ENCODE assay signal across 1 cellular context in the genomic region with DNA sequence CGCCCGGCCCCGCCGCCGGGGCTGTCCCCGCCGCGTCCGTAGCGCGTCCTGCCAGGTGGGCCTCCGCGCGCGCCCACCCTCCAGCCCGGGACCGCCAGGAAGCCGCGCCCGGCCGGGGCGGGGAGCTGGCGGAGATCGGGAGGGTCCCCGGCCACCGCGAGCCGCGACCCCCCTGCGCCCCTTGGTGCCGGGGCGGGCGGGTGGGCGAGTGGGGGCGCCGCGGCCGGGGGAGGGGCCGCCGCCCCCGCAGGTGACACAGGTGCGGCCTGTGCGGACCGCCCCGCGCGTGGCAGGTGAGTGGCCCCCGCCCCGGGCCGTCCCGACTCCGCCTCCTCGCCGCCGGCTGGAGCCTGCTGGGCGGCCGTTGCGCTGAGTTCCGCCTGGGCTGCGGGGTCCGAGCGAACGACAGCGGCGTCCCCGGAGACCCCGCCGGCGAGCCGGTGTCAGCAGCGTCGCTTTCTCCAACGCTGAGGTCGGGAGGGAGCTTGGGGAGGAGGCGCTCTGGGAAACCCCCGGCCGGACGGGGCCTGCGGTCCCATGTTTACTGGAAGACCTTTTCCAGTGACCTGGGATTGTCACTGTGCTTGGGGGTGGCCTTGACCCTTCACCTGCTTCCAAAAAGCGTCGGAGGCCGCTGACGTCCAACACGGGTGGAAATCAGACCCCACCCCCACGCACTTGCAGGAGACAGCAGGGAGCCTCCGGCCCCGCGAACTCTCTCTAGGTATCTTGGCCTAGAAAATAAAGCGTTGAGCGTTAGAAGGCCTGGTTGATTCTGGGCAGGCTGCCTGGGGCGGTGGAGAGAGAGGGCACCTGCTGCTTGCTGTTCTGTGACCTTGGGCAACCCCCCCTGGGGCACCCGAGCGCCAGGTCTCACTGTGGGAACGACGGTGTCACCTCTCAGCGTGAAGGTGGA.
TF ChIP-seq lines count a peak whose summit lies in the region.

No MANE protein-coding gene starts in this region.

TF ChIP-seq in HepG2, 621 proteins besides CTCF, POLR2A, EP300 and RAD21 (continued from another document and continues in another):
- TF ChIP-seq, protein P1, sequence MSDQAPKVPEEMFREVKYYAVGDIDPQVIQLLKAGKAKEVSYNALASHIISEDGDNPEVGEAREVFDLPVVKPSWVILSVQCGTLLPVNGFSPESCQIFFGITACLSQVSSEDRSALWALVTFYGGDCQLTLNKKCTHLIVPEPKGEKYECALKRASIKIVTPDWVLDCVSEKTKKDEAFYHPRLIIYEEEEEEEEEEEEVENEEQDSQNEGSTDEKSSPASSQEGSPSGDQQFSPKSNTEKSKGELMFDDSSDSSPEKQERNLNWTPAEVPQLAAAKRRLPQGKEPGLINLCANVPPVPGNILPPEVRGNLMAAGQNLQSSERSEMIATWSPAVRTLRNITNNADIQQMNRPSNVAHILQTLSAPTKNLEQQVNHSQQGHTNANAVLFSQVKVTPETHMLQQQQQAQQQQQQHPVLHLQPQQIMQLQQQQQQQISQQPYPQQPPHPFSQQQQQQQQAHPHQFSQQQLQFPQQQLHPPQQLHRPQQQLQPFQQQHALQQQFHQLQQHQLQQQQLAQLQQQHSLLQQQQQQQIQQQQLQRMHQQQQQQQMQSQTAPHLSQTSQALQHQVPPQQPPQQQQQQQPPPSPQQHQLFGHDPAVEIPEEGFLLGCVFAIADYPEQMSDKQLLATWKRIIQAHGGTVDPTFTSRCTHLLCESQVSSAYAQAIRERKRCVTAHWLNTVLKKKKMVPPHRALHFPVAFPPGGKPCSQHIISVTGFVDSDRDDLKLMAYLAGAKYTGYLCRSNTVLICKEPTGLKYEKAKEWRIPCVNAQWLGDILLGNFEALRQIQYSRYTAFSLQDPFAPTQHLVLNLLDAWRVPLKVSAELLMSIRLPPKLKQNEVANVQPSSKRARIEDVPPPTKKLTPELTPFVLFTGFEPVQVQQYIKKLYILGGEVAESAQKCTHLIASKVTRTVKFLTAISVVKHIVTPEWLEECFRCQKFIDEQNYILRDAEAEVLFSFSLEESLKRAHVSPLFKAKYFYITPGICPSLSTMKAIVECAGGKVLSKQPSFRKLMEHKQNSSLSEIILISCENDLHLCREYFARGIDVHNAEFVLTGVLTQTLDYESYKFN (CRISPR knock-in tag; conservative IDR thresholded peaks at IDR 0.05) = peak; percentile 34
- TF ChIP-seq PHF8 (CRISPR knock-in tag; IDR thresholded peaks at IDR 0.05) (peak; percentile 76), ZNF136 (CRISPR knock-in tag; IDR thresholded peaks at IDR 0.05; ENCODE audit: low read depth) (no peak; the same call in 1 of the 2 replicates), ZFP1 (CRISPR knock-in tag; IDR thresholded peaks at IDR 0.05) (no peak), ZNF556 (CRISPR knock-in tag; IDR thresholded peaks at IDR 0.05; ENCODE audit: borderline replicate concordance) (no peak), MTA3 (CRISPR knock-in tag; IDR thresholded peaks at IDR 0.05) (no peak), DR1 (CRISPR knock-in tag; IDR thresholded peaks at IDR 0.05) (no peak), ZFP82 (CRISPR knock-in tag; IDR thresholded peaks at IDR 0.05; ENCODE audit: borderline replicate concordance) (no peak), KLF11 (CRISPR knock-in tag; IDR thresholded peaks at IDR 0.05) (no peak), ATRX (CRISPR knock-in tag; IDR thresholded peaks at IDR 0.05; ENCODE audit: borderline replicate concordance) (no peak), SMARCC2 (IDR thresholded peaks at IDR 0.05) (no peak), IRF2 (CRISPR knock-in tag; IDR thresholded peaks at IDR 0.05) (0 out of 2 replicates have a peak, but pooled peaks have one; percentile 34), EZH2 (conservative IDR thresholded peaks at IDR 0.05; ENCODE audit: low read depth, low read length) (no peak), SP2 (CRISPR knock-in tag; IDR thresholded peaks at IDR 0.05) (no peak), PAX8 (CRISPR knock-in tag; IDR thresholded peaks at IDR 0.05; ENCODE audit: borderline replicate concordance) (0 out of 2 replicates have a peak, but pooled peaks have one; percentile 10), ZNF841 (CRISPR knock-in tag; IDR thresholded peaks at IDR 0.05; ENCODE audit: borderline replicate concordance) (no peak), ERF (CRISPR knock-in tag; IDR thresholded peaks at IDR 0.05) (peak; percentile 22; the same call in 1 of the 2 replicates), HCFC1 (IDR thresholded peaks at IDR 0.05; ENCODE audit: low read depth, low read length) (no peak)
- TF ChIP-seq, protein P2, sequence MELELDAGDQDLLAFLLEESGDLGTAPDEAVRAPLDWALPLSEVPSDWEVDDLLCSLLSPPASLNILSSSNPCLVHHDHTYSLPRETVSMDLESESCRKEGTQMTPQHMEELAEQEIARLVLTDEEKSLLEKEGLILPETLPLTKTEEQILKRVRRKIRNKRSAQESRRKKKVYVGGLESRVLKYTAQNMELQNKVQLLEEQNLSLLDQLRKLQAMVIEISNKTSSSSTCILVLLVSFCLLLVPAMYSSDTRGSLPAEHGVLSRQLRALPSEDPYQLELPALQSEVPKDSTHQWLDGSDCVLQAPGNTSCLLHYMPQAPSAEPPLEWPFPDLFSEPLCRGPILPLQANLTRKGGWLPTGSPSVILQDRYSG (CRISPR knock-in tag; IDR thresholded peaks at IDR 0.05) = no peak
- TF ChIP-seq, protein P3, sequence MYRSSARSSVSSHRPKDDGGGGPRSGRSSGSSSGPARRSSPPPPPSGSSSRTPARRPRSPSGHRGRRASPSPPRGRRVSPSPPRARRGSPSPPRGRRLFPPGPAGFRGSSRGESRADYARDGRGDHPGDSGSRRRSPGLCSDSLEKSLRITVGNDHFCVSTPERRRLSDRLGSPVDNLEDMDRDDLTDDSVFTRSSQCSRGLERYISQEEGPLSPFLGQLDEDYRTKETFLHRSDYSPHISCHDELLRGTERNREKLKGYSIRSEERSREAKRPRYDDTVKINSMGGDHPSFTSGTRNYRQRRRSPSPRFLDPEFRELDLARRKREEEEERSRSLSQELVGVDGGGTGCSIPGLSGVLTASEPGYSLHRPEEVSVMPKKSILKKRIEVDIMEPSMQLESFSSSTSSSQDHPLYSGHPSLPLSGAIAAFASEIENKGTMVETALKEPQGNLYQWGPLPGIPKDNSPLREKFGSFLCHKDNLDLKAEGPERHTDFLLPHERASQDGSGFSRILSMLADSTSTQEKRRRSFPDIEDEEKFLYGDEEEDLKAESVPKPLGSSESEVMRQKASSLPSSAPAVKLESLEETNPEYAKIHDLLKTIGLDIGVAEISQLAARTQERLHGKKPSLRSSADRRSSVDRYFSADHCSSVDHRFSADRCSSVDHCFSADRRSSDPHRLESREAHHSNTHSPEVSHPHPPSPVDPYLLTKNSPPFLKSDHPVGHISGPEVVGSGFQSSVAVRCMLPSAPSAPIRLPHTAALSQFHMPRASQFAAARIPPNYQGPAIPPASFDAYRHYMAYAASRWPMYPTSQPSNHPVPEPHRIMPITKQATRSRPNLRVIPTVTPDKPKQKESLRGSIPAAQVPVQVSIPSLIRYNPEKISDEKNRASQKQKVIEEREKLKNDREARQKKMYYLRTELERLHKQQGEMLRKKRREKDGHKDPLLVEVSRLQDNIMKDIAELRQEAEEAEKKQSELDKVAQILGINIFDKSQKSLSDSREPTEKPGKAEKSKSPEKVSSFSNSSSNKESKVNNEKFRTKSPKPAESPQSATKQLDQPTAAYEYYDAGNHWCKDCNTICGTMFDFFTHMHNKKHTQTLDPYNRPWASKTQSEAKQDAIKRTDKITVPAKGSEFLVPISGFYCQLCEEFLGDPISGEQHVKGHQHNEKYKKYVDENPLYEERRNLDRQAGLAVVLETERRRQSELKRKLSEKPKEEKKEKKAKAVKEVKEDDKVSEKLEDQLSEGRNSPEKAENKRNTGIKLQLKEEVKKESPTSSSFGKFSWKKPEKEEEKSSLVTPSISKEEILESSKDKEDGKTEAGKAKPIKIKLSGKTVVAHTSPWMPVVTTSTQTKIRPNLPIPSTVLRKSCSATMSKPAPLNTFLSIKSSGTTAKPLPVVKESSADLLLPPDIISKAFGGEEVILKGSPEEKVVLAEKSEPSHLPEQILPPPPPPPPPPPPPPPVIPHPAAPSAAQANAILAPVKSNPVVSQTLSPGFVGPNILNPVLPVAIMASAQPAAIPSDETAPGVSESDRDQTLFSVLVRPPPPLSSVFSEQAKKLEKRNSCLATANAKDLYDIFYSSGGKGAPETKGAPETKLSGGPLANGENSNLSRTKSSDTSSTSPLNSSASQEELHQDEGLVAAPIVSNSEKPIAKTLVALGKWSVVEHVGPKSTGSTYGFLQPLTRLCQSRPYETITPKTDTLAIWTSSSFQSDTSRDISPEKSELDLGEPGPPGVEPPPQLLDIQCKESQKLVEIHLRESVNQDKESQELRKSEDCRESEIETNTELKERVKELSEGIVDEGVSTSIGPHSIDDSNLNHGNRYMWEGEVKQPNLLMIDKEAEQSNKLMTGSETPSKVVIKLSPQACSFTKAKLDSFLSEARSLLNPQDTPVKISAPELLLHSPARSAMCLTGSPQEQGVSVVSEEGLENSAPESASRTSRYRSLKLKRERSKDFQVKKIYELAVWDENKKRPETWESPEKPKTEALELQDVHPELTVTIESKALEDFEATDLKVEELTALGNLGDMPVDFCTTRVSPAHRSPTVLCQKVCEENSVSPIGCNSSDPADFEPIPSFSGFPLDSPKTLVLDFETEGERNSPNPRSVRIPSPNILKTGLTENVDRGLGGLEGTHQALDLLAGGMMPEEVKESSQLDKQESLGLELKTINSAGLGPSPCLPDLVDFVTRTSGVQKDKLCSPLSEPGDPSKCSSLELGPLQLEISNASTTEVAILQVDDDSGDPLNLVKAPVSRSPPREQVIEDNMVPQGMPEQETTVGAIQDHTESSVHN (CRISPR knock-in tag; IDR thresholded peaks at IDR 0.05) = no peak
- TF ChIP-seq, protein P4, sequence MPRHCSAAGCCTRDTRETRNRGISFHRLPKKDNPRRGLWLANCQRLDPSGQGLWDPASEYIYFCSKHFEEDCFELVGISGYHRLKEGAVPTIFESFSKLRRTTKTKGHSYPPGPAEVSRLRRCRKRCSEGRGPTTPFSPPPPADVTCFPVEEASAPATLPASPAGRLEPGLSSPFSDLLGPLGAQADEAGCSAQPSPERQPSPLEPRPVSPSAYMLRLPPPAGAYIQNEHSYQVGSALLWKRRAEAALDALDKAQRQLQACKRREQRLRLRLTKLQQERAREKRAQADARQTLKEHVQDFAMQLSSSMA (CRISPR knock-in tag; IDR thresholded peaks at IDR 0.05) = no peak
- TF ChIP-seq, protein P5, sequence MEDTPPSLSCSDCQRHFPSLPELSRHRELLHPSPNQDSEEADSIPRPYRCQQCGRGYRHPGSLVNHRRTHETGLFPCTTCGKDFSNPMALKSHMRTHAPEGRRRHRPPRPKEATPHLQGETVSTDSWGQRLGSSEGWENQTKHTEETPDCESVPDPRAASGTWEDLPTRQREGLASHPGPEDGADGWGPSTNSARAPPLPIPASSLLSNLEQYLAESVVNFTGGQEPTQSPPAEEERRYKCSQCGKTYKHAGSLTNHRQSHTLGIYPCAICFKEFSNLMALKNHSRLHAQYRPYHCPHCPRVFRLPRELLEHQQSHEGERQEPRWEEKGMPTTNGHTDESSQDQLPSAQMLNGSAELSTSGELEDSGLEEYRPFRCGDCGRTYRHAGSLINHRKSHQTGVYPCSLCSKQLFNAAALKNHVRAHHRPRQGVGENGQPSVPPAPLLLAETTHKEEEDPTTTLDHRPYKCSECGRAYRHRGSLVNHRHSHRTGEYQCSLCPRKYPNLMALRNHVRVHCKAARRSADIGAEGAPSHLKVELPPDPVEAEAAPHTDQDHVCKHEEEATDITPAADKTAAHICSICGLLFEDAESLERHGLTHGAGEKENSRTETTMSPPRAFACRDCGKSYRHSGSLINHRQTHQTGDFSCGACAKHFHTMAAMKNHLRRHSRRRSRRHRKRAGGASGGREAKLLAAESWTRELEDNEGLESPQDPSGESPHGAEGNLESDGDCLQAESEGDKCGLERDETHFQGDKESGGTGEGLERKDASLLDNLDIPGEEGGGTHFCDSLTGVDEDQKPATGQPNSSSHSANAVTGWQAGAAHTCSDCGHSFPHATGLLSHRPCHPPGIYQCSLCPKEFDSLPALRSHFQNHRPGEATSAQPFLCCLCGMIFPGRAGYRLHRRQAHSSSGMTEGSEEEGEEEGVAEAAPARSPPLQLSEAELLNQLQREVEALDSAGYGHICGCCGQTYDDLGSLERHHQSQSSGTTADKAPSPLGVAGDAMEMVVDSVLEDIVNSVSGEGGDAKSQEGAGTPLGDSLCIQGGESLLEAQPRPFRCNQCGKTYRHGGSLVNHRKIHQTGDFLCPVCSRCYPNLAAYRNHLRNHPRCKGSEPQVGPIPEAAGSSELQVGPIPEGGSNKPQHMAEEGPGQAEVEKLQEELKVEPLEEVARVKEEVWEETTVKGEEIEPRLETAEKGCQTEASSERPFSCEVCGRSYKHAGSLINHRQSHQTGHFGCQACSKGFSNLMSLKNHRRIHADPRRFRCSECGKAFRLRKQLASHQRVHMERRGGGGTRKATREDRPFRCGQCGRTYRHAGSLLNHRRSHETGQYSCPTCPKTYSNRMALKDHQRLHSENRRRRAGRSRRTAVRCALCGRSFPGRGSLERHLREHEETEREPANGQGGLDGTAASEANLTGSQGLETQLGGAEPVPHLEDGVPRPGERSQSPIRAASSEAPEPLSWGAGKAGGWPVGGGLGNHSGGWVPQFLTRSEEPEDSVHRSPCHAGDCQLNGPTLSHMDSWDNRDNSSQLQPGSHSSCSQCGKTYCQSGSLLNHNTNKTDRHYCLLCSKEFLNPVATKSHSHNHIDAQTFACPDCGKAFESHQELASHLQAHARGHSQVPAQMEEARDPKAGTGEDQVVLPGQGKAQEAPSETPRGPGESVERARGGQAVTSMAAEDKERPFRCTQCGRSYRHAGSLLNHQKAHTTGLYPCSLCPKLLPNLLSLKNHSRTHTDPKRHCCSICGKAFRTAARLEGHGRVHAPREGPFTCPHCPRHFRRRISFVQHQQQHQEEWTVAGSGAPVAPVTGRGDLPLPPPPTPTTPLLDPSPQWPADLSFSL (CRISPR knock-in tag; IDR thresholded peaks at IDR 0.05) = no peak
- TF ChIP-seq, protein P6, sequence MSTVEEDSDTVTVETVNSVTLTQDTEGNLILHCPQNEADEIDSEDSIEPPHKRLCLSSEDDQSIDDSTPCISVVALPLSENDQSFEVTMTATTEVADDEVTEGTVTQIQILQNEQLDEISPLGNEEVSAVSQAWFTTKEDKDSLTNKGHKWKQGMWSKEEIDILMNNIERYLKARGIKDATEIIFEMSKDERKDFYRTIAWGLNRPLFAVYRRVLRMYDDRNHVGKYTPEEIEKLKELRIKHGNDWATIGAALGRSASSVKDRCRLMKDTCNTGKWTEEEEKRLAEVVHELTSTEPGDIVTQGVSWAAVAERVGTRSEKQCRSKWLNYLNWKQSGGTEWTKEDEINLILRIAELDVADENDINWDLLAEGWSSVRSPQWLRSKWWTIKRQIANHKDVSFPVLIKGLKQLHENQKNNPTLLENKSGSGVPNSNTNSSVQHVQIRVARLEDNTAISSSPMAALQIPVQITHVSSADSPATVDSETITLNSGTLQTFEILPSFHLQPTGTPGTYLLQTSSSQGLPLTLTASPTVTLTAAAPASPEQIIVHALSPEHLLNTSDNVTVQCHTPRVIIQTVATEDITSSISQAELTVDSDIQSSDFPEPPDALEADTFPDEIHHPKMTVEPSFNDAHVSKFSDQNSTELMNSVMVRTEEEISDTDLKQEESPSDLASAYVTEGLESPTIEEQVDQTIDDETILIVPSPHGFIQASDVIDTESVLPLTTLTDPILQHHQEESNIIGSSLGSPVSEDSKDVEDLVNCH (CRISPR knock-in tag; IDR thresholded peaks at IDR 0.05) = no peak
